22 cellular contexts compared by ENCODE assay signal in the genomic region with DNA sequence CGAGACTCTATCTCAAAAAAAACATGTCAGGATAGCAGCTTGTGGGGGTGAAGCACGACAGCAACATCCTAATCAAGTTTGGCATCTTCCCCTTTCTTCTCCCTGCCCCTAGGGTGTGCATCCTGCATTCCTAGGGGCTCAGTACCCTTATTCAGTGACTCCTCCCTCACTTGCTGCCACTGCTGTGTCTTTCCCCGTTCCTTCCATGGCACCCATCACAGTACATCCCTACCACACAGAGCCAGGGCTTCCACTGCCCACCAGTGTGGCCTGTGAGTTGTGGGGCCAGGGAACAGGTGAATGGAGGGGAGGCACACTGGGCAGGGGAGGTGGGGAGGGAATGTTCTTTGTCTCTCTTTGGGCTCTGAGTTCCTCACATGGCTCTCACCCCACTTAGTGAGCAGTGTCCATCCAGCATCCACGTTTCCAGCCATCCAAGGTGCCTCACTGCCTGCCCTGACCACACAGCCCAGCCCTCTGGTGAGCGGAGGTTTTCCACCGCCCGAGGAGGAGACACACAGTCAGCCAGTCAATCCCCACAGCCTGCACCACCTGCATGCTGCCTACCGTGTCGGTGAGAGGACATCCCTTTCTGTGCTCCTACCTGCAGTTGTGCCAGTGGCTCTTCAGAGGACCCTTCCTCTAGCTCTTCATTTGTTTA. TPM values are rescaled to one million over a fixed set of nuclear protein-coding genes. Genes with fewer than 3 reads are reported as not detected.
DNase-seq lines count a peak whose midpoint lies in the region; ATAC-seq and TF ChIP-seq lines count a peak whose summit lies in the region.
"Had no signal": no experiment of that assay in that cellular context is flagged by ENCODE, and none has a peak within 500 bp of the region (broad histone marks: within the 10 kb centered on the region; RNA-seq: fewer than 3 reads in every experiment).

No MANE protein-coding gene starts in this region.

- H3K4me1 Mint-ChIP-seq in activated T-cell treated with anti-CD3 and anti-CD28 coated beads, Interleukin-2, amount 50 U/mL, for 24 hours (ENCODE audit: low read depth) = peaks cover 12% of the 10 kb centered on the region
- H3K4me1 Mint-ChIP-seq in chondrocyte (ENCODE audit: low read depth) = peaks cover 5% of the 10 kb centered on the region
- H3K4me1 Mint-ChIP-seq: brain had no signal

- no peak overlapping the region for H3K23ac ChIP-seq in trophoblast cell (ENCODE audit: low read length)

- no peak overlapping the region for H2AK5ac ChIP-seq in trophoblast cell (ENCODE audit: low read length)

- BruUV-seq in PC-3 (replicated peaks; lab: Mats Ljungman, UMichigan) = no TSS peak

- H3K79me2 ChIP-seq in PC-3 (ENCODE audit: low read length) (no peaks in the 10 kb centered on the region), trophoblast cell (ENCODE audit: control insufficient read depth, insufficient read depth, low read length, poor library complexity) (no peaks in the 10 kb centered on the region)

- H3K36me3 Mint-ChIP-seq in activated T-cell treated with anti-CD3 and anti-CD28 coated beads, Interleukin-2, amount 50 U/mL, for 24 hours (ENCODE audit: low read depth) = peaks cover 98% of the 10 kb centered on the region
- H3K36me3 Mint-ChIP-seq in chondrocyte (ENCODE audit: low read depth) = peaks cover 38% of the 10 kb centered on the region

- no CpG with 5 or more reads among the region's 9 CpGs for WGBS in trophoblast cell (ENCODE audit: extremely low coverage, insufficient coverage, insufficient read length)

- H3K27me3 ChIP-seq in PC-3 (ENCODE audit: low read length) = no peaks in the 10 kb centered on the region
- no peaks in the 10 kb centered on the region for H3K27me3 ChIP-seq in trophoblast cell (ENCODE audit: insufficient read depth, low read length)
- H3K27me3 ChIP-seq: BE2C, SJCRH30, vagina had no signal

- H3K4me2 ChIP-seq in PC-3 (ENCODE audit: low read length) = no peak overlapping the region
- no peak overlapping the region for H3K4me2 ChIP-seq in trophoblast cell (ENCODE audit: low read length)
- H3K4me2 ChIP-seq: A549 had no signal

- H2BK12ac ChIP-seq in trophoblast cell (ENCODE audit: low read length) = no peak overlapping the region

- no peaks in the 10 kb centered on the region for H3K9me3 Mint-ChIP-seq in activated T-cell treated with anti-CD3 and anti-CD28 coated beads, Interleukin-2, amount 50 U/mL, for 24 hours
- H3K9me3 Mint-ChIP-seq in chondrocyte (ENCODE audit: low read depth) = no peaks in the 10 kb centered on the region
- H3K9me3 Mint-ChIP-seq: activated CD4-positive, alpha-beta memory T cell treated with anti-CD3 and anti-CD28 coated beads, Interleukin-2, amount 10 ng/mL, durations not matched to agents 7 days and 5 days; activated T-cell treated with anti-CD3 and anti-CD28 coated beads, Interleukin-2, amount 50 U/mL, for 4 hours; brain; T-helper 2 cell treated with Interferon-gamma antibody and Interleukin-4, amounts not matched to agents 5 μg/mL and 100 μg/mL, for 36 hours had no signal

- H3F3A ChIP-seq in PC-3 (ENCODE audit: low read length, unreplicated experiment) = no peaks in the 10 kb centered on the region

- no peaks in the 10 kb centered on the region for H4K20me1 ChIP-seq in PC-3 (ENCODE audit: low read length)

- H3K18ac ChIP-seq in trophoblast cell (ENCODE audit: low read length) = no peak overlapping the region

- no peak overlapping the region for H4K91ac ChIP-seq in trophoblast cell (ENCODE audit: low read depth, low read length)

- ATAC-seq in PC-3 = peak; percentile 2
- ATAC-seq in HG03108 (IDR thresholded peaks at IDR 0.05; ENCODE audit: unreplicated experiment) = no peak

- no peak overlapping the region for H2AFZ ChIP-seq in PC-3 (ENCODE audit: low read length)
- no peak overlapping the region for H2AFZ ChIP-seq in trophoblast cell (ENCODE audit: insufficient read depth, low read length, poor library complexity)

- POLR2A ChIA-PET in PC-3 (lab: Charles Lee; ENCODE audit: unreplicated experiment) = interaction anchor here (0.6 kb wide), 1 partner anchor 16 kb away, joined by 15 read pairs; no protein-coding TSS in a partner anchor

- no peak overlapping the region for H2BK5ac ChIP-seq in trophoblast cell (ENCODE audit: low read depth, low read length, poor library complexity)

- no peak overlapping the region for H4K8ac ChIP-seq in trophoblast cell (ENCODE audit: low read depth, low read length)

- DNase-seq in activated T-cell treated with anti-CD3 and anti-CD28 coated beads, Interleukin-2, amount 50 U/mL, for 24 hours = no peak
- no peak for DNase-seq in activated T-cell treated with anti-CD3 and anti-CD28 coated beads, Interleukin-2, amount 50 U/mL, for 1 hour
- DNase-seq in PC-3 = no peak
- DNase-seq in chondrocyte (ENCODE audit: low spot score) = peak; percentile 81
- peak; percentile 71 for DNase-seq in posterior vena cava (ENCODE audit: low spot score)
- no peak for DNase-seq in globus pallidus (ENCODE audit: low spot score)
- no peak for DNase-seq in trophoblast cell
- DNase-seq: activated CD4-positive, alpha-beta memory T cell treated with anti-CD3 and anti-CD28 coated beads, Interleukin-2, amount 10 ng/mL, durations not matched to agents 7 days and 5 days; activated T-cell treated with anti-CD3 and anti-CD28 coated beads, Interleukin-2, amount 50 U/mL, for 4 hours; BE2C; Caco-2; glutamatergic neuron; MM.1S; NCI-H1436 treated with DMSO at 0.1 percent for 48 hours; NCI-H774; OCI-M1; SJCRH30 had no signal

- H3K27ac ChIP-seq in PC-3 (ENCODE audit: low read length) = no peak overlapping the region
- no peak overlapping the region for H3K27ac ChIP-seq in trophoblast cell (ENCODE audit: low read depth, low read length)
- H3K27ac ChIP-seq: A549, SJCRH30, vagina had no signal

- H3K9me3 ChIP-seq in PC-3 (ENCODE audit: low read length) = no peaks in the 10 kb centered on the region
- H3K9me3 ChIP-seq in trophoblast cell (ENCODE audit: insufficient read depth, low read depth, low read length) = no peaks in the 10 kb centered on the region
- H3K9me3 ChIP-seq: A549, BE2C, Caco-2, SJCRH30, vagina had no signal

- no peak overlapping the region for H2BK120ac ChIP-seq in trophoblast cell (ENCODE audit: insufficient read depth, low read length, poor library complexity)

- CTCF ChIA-PET in PC-3 (lab: Charles Lee) = no interaction called here

- H3K4me3 Mint-ChIP-seq in activated T-cell treated with anti-CD3 and anti-CD28 coated beads, Interleukin-2, amount 50 U/mL, for 24 hours = no peak overlapping the region
- H3K4me3 Mint-ChIP-seq in chondrocyte (ENCODE audit: unreplicated experiment) = no peak overlapping the region
- H3K4me3 Mint-ChIP-seq: activated CD4-positive, alpha-beta memory T cell treated with anti-CD3 and anti-CD28 coated beads, Interleukin-2, amount 10 ng/mL, durations not matched to agents 7 days and 5 days; activated T-cell treated with anti-CD3 and anti-CD28 coated beads, Interleukin-2, amount 50 U/mL, for 4 hours; brain; T-helper 2 cell treated with Interferon-gamma antibody and Interleukin-4, amounts not matched to agents 5 μg/mL and 100 μg/mL, for 36 hours had no signal

- H3K79me1 ChIP-seq in trophoblast cell (ENCODE audit: low read length) = no peaks in the 10 kb centered on the region

- intact Hi-C loops in PC-3 (cut with micrococcal nuclease) = no loop called here
- intact Hi-C loops in posterior vena cava (cut with DNase I) = no loop called here

- no peaks in the 10 kb centered on the region for H3K4me1 ChIP-seq in PC-3 (ENCODE audit: insufficient read depth, low read length)
- no peaks in the 10 kb centered on the region for H3K4me1 ChIP-seq in trophoblast cell (ENCODE audit: control insufficient read depth in 1 of 2, insufficient read depth in 2 of 2, low read length in 2 of 2)
- H3K4me1 ChIP-seq: A549, BE2C, Caco-2, SJCRH30, vagina had no signal

- peak overlapping the region; percentile 67 for H3K27ac Mint-ChIP-seq in activated T-cell treated with anti-CD3 and anti-CD28 coated beads, Interleukin-2, amount 50 U/mL, for 24 hours
- H3K27ac Mint-ChIP-seq in chondrocyte (ENCODE audit: unreplicated experiment) = peak overlapping the region; percentile 66
- H3K27ac Mint-ChIP-seq: activated CD4-positive, alpha-beta memory T cell treated with anti-CD3 and anti-CD28 coated beads, Interleukin-2, amount 10 ng/mL, durations not matched to agents 7 days and 5 days; T-helper 2 cell treated with Interferon-gamma antibody and Interleukin-4, amounts not matched to agents 5 μg/mL and 100 μg/mL, for 36 hours had no signal

- H3K27me3 Mint-ChIP-seq in activated T-cell treated with anti-CD3 and anti-CD28 coated beads, Interleukin-2, amount 50 U/mL, for 24 hours = no peaks in the 10 kb centered on the region
- H3K27me3 Mint-ChIP-seq in chondrocyte (ENCODE audit: low read depth) = no peaks in the 10 kb centered on the region
- H3K27me3 Mint-ChIP-seq: activated CD4-positive, alpha-beta memory T cell treated with anti-CD3 and anti-CD28 coated beads, Interleukin-2, amount 10 ng/mL, durations not matched to agents 7 days and 5 days; brain had no signal

- H3K4me3 ChIP-seq in PC-3 (ENCODE audit: low read length) (no peak overlapping the region), trophoblast cell (ENCODE audit: low read depth, low read length) (no peak overlapping the region)
- H3K4me3 ChIP-seq: A549, SJCRH30, vagina had no signal

- H3K9ac ChIP-seq in PC-3 (ENCODE audit: low read length) (no peak overlapping the region), trophoblast cell (ENCODE audit: low read length) (no peak overlapping the region)

- no peak overlapping the region for H4K12ac ChIP-seq in trophoblast cell (ENCODE audit: low read depth, low read length)

- TF ChIP-seq CTCF in PC-3 (conservative IDR thresholded peaks at IDR 0.05; ENCODE audit: low read depth, low read length) (no peak), chondrocyte (IDR thresholded peaks at IDR 0.05) (no peak)

- H3K4ac ChIP-seq in trophoblast cell (ENCODE audit: low read depth, low read length) = no peak overlapping the region

- H3K36me3 ChIP-seq in PC-3 (ENCODE audit: low read depth, low read length) (peaks cover 79% of the 10 kb centered on the region), trophoblast cell (ENCODE audit: control insufficient read depth in 1 of 2, insufficient read depth in 2 of 2, low read length in 2 of 2) (peaks cover 71 to 82% of the 10 kb centered on the region in 2 experiments)

- H3K14ac ChIP-seq in trophoblast cell (ENCODE audit: low read length) = no peak overlapping the region

- H3K9me2 ChIP-seq in PC-3 (replicated peaks; ENCODE audit: low read length) = no peaks in the 10 kb centered on the region

RNA-seq across cellular contexts. Expression of a gene that starts 11.4 kb away (rescaled TPM):
- total RNA-seq in PC-3 (2014; rRNA removed) (53.0 and 89.9 TPM in 2 replicates), chondrocyte (24.4 to 29.0 TPM (median 27.3 TPM) in 3 replicates), posterior vena cava (10 to 100 TPM; 23.4 to 24.4 TPM)
- 13.2 and 14.3 TPM in 2 replicates for polyA plus RNA-seq in trophoblast cell (2013)

RNA-seq across cellular contexts. Expression of a gene that starts 14.6 kb away (rescaled TPM):
- total RNA-seq in PC-3 (2014; rRNA removed) (152 and 173 TPM in 2 replicates), chondrocyte (102 to 124 TPM (median 117 TPM) in 3 replicates), posterior vena cava (10 to 100 TPM; 73.4 to 92.0 TPM)
- polyA plus RNA-seq in trophoblast cell (2013) = 129 and 133 TPM in 2 replicates

RNA-seq across cellular contexts. Expression of a gene that starts 18.2 kb away (rescaled TPM):
- total RNA-seq in PC-3 (2014; rRNA removed) (199 and 238 TPM in 2 replicates), chondrocyte (14.8 to 27.5 TPM (median 17.4 TPM) in 3 replicates), posterior vena cava (10 to 100 TPM; 15.1 to 18.8 TPM)
- 119 and 120 TPM in 2 replicates for polyA plus RNA-seq in trophoblast cell (2013)

RNA-seq across cellular contexts. Expression of a gene that starts 55.9 kb away (rescaled TPM):
- total RNA-seq in PC-3 (2014; rRNA removed) = 285 and 325 TPM in 2 replicates
- total RNA-seq in chondrocyte = 54.0 to 69.1 TPM (median 55.6 TPM) in 3 replicates
- total RNA-seq in posterior vena cava = 10 to 100 TPM; 51.3 to 51.4 TPM
- 62.6 and 66.3 TPM in 2 replicates for polyA plus RNA-seq in trophoblast cell (2013)

Comparison
In these comparisons a context has a peak if more than half of its experiments do, and no peak if none do; other contexts are left out.
1. DNase-seq: peak in chondrocyte (single experiment) and posterior vena cava (single experiment); none in activated T-cell treated with anti-CD3 and anti-CD28 coated beads, Interleukin-2, amount 50 U/mL, for 24 hours (single experiment), activated T-cell treated with anti-CD3 and anti-CD28 coated beads, Interleukin-2, amount 50 U/mL, for 1 hour (single experiment), PC-3 (single experiment), globus pallidus (single experiment) and trophoblast cell (0 of 2).